8 cellular contexts compared by ENCODE assay signal in genomic region chr19:44954278-44954648, GRCh38. TPM values are rescaled to one million over a fixed set of nuclear protein-coding genes. Genes with fewer than 3 reads are reported as not detected.
DNase-seq lines count a peak whose midpoint lies in the region; ATAC-seq and TF ChIP-seq lines count a peak whose summit lies in the region.
"Had no signal": no experiment of that assay in that cellular context is flagged by ENCODE, and none has a peak within 500 bp of the region (broad histone marks: within the 10 kb centered on the region; RNA-seq: fewer than 3 reads in every experiment).

No MANE protein-coding gene starts in this region.

- no peaks in the 10 kb centered on the region for H3K9me3 Mint-ChIP-seq in WTC11
- no peaks in the 10 kb centered on the region for H3K9me3 Mint-ChIP-seq in stimulated activated naive CD8-positive, alpha-beta T cell treated with anti-CD3 and anti-CD28 coated beads, Interleukin-15, amount 100 ng/mL, for 72 hours

- POLR2A ChIA-PET in HEK293 (lab: Yijun Ruan, JAX) (interaction anchor here (0.7 to 2.1 kb wide), 14 partner anchors 12 to 292 kb away, joined by 3 to 14 read pairs (median 4); partner anchors contain the start of genes BLOC1S3, EXOC3L2, GEMIN7 and TOMM40), WTC11 (lab: Charles Lee) (interaction anchor here (0.6 to 1.4 kb wide), 5 partner anchors 13 to 64 kb away, joined by 3 to 6 read pairs (median 5); partner anchors contain the start of genes APOC1, APOE and TOMM40)

- H3K4me1 ChIP-seq in HEK293 (ENCODE audit: control insufficient read depth, insufficient read depth, low read length) = peaks cover 13% of the 10 kb centered on the region

- H3K4me3 ChIP-seq in HEK293 (ENCODE audit: low read depth, low read length) (peak overlapping the region; percentile 51), iPS-11a (ENCODE audit: low read depth, low read length) (peak overlapping the region; percentile 99)

- H3K27me3 Mint-ChIP-seq in WTC11 (ENCODE audit: low read depth) = no peaks in the 10 kb centered on the region
- H3K27me3 Mint-ChIP-seq in stimulated activated naive CD8-positive, alpha-beta T cell treated with anti-CD3 and anti-CD28 coated beads, Interleukin-15, amount 100 ng/mL, for 72 hours = no peaks in the 10 kb centered on the region

- H3K4me1 Mint-ChIP-seq in WTC11 = peaks cover 22% of the 10 kb centered on the region
- peaks cover 43% of the 10 kb centered on the region for H3K4me1 Mint-ChIP-seq in stimulated activated naive CD8-positive, alpha-beta T cell treated with anti-CD3 and anti-CD28 coated beads, Interleukin-15, amount 100 ng/mL, for 72 hours

- peaks cover 13% of the 10 kb centered on the region in 2 experiments; a peak in 2 of 3 replicates for H3K36me3 ChIP-seq in HEK293 (ENCODE audit: control insufficient read depth in 2 of 2, insufficient read depth in 1 of 2, low read length in 2 of 2)

- H3K27ac Mint-ChIP-seq in WTC11 = peak overlapping the region; percentile 100
- H3K27ac Mint-ChIP-seq in stimulated activated naive CD8-positive, alpha-beta T cell treated with anti-CD3 and anti-CD28 coated beads, Interleukin-15, amount 100 ng/mL, for 72 hours = peak overlapping the region; percentile 99

- no peaks in the 10 kb centered on the region for H3K9me3 ChIP-seq in HEK293 (ENCODE audit: control insufficient read depth, insufficient read depth, low read depth, low read length)

- H3K36me3 Mint-ChIP-seq in WTC11 = no peaks in the 10 kb centered on the region

- no peak for ATAC-seq in WTC11
- ATAC-seq in stimulated activated naive CD8-positive, alpha-beta T cell treated with anti-CD3 and anti-CD28 coated beads, Interleukin-15, amount 100 ng/mL, for 72 hours = peak; percentile 29
- ATAC-seq in GM21390 (IDR thresholded peaks at IDR 0.05; ENCODE audit: unreplicated experiment) = no peak

- H3K27ac ChIP-seq in HEK293 (ENCODE audit: extremely low read depth, low read depth, low read length) = peak overlapping the region; percentile 74

- DNase-seq in WTC11 (ENCODE audit: low spot score) (no peak), SK-N-DZ (ENCODE audit: low spot score) (no peak), retina (no peak)
- DNase-seq in stimulated activated naive CD8-positive, alpha-beta T cell treated with anti-CD3 and anti-CD28 coated beads, Interleukin-15, amount 100 ng/mL, for 72 hours = no peak

- TF ChIP-seq CTCF in HEK293 (tag by site-specific recombination; IDR thresholded peaks at IDR 0.05) (no peak), WTC11 (IDR thresholded peaks at IDR 0.05) (no peak)

- peak overlapping the region; percentile 99 for H3K4me3 Mint-ChIP-seq in WTC11
- peak overlapping the region; percentile 97 to 99 for H3K4me3 Mint-ChIP-seq in stimulated activated naive CD8-positive, alpha-beta T cell treated with anti-CD3 and anti-CD28 coated beads, Interleukin-15, amount 100 ng/mL, for 72 hours

- CTCF ChIA-PET in HEK293 (lab: Yijun Ruan, JAX) = interaction anchor here (0.5 to 5.1 kb wide), 10 partner anchors 18 to 265 kb away, joined by 3 to 101 read pairs (median 4); partner anchors contain the start of genes APOE and NECTIN2
- CTCF ChIA-PET in WTC11 (lab: Charles Lee) = interaction anchor here (0.5 to 1.6 kb wide), 9 partner anchors 9 to 303 kb away, joined by 3 to 6 read pairs (median 3); partner anchors contain the start of gene APOE

TF ChIP-seq in HEK293, 187 proteins besides CTCF, POLR2A, EP300 and RAD21 (continues in another document):
- TF ChIP-seq ZNF449 (tag by site-specific recombination; IDR thresholded peaks at IDR 0.05) (no peak), PRDM10 (tag by site-specific recombination; IDR thresholded peaks at IDR 0.05) (peak; percentile 75), ZNF174 (tag by site-specific recombination; IDR thresholded peaks at IDR 0.05) (no peak)

TF ChIP-seq in WTC11, 78 proteins besides CTCF, POLR2A, EP300 and RAD21:
- TF ChIP-seq NFYB (CRISPR knock-in tag; conservative IDR thresholded peaks at IDR 0.05; ENCODE audit: low read depth) (no peak), IRF1 (CRISPR knock-in tag; IDR thresholded peaks at IDR 0.05) (no peak), GABPB1 (CRISPR knock-in tag; IDR thresholded peaks at IDR 0.05) (no peak), OVOL2 (CRISPR knock-in tag; IDR thresholded peaks at IDR 0.05; ENCODE audit: borderline replicate concordance) (no peak), TP53 (CRISPR knock-in tag; IDR thresholded peaks at IDR 0.05) (no peak)

RNA-seq across cellular contexts. Expression of gene CLPTM1, which starts 0.9 kb away (rescaled TPM):
- total RNA-seq in WTC11 (2021) = 75.9 to 85.6 TPM (median 76.4 TPM) in 3 replicates
- polyA plus RNA-seq in SK-N-DZ (2014; cell fraction: cytosol; rRNA removed) = 13.0 and 15.9 TPM in 2 replicates
- polyA plus RNA-seq in SK-N-DZ (2014; cell fraction: nucleus; rRNA removed) = 19.5 and 40.9 TPM in 2 replicates

RNA-seq across cellular contexts. Expression of gene APOC2, which starts 8.4 kb away (rescaled TPM):
- 0.66 to 0.81 TPM in 2 of 3 replicates, not detected in the other for total RNA-seq in WTC11 (2021)
- polyA plus RNA-seq in SK-N-DZ (2014; cell fraction: cytosol; rRNA removed) = not detected in 2 replicates
- polyA plus RNA-seq in SK-N-DZ (2014; cell fraction: nucleus; rRNA removed) = not detected in 2 replicates
- total RNA-seq: T-helper 2 cell treated with Interferon-gamma antibody and Interleukin-4, amounts not matched to agents 100 ng/mL and 5 ng/mL, for 36 hours had no signal

RNA-seq across cellular contexts. Expression of gene APOC4, which starts 12.2 kb away (rescaled TPM):
- total RNA-seq in WTC11 (2021) = not detected in 3 replicates
- not detected in 2 replicates for polyA plus RNA-seq in SK-N-DZ (2014; cell fraction: cytosol; rRNA removed)
- polyA plus RNA-seq in SK-N-DZ (2014; cell fraction: nucleus; rRNA removed) = not detected in 2 replicates
- total RNA-seq: T-helper 2 cell treated with Interferon-gamma antibody and Interleukin-4, amounts not matched to agents 100 ng/mL and 5 ng/mL, for 36 hours had no signal

RNA-seq across cellular contexts. Expression of gene APOC1, which starts 39.9 kb away (rescaled TPM):
- total RNA-seq in WTC11 (2021) = 76.2 to 101 TPM (median 86.5 TPM) in 3 replicates
- polyA plus RNA-seq in SK-N-DZ (2014; cell fraction: cytosol; rRNA removed) = 21.2 and 50.5 TPM in 2 replicates
- polyA plus RNA-seq in SK-N-DZ (2014; cell fraction: nucleus; rRNA removed) = 9.5 and 12.2 TPM in 2 replicates
- total RNA-seq: T-helper 2 cell treated with Interferon-gamma antibody and Interleukin-4, amounts not matched to agents 100 ng/mL and 5 ng/mL, for 36 hours had no signal

RNA-seq across cellular contexts. Expression of gene RELB, which starts 47.0 kb away (rescaled TPM):
- total RNA-seq in WTC11 (2021) = 8.9 to 10.6 TPM (median 9.9 TPM) in 3 replicates
- polyA plus RNA-seq in SK-N-DZ (2014; cell fraction: cytosol; rRNA removed) = 0.87 and 1.2 TPM in 2 replicates
- polyA plus RNA-seq in SK-N-DZ (2014; cell fraction: nucleus; rRNA removed) = 0.17 and 0.47 TPM in 2 replicates
